In genomic region chr11:11787305-11788066, GRCh38 we compare ENCODE assay signal across 8 cellular contexts. TPM values are rescaled to one million over a fixed set of nuclear protein-coding genes. Genes with fewer than 3 reads are reported as not detected.
DNase-seq lines count a peak whose midpoint lies in the region; ATAC-seq and TF ChIP-seq lines count a peak whose summit lies in the region.

No MANE protein-coding gene starts in this region.

- H3K4me1 ChIP-seq in colonic mucosa (no peaks in the 10 kb centered on the region), right lobe of liver (no peaks in the 10 kb centered on the region)

- peak; percentile 76 for DNase-seq in GM03348 (ENCODE audit: low spot score)
- DNase-seq in NCI-H446 (lab: John Stamatoyannopoulos, UW): peak; percentile 75 to 77
- peak; percentile 68 to 77 for DNase-seq in activated CD4-positive, alpha-beta T cell treated with anti-CD3 and anti-CD28 coated beads for 4 hours
- DNase-seq in colonic mucosa: peak; percentile 81
- peak; percentile 65 to 73 (median 68) for DNase-seq in right lobe of liver
- peak; percentile 25 to 68 (median 53) for DNase-seq in stimulated activated CD4-positive, alpha-beta T cell treated with anti-CD3 and anti-CD28 coated beads, TNF-alpha, amount 100 ng/mL, for 48 hours (ENCODE audit: low read depth in 3 of 3)

- H3K27ac ChIP-seq in colonic mucosa: no peak overlapping the region
- H3K27ac ChIP-seq in right lobe of liver: no peak overlapping the region

- H3K36me3 ChIP-seq in colonic mucosa (no peaks in the 10 kb centered on the region), right lobe of liver (no peaks in the 10 kb centered on the region)

- H3K4me3 ChIP-seq in colonic mucosa (no peak overlapping the region), right lobe of liver (no peak overlapping the region)

- no peak overlapping the region for H3K9ac ChIP-seq in colonic mucosa (ENCODE audit: low read depth in 2 of 2, low read length in 2 of 2)

- peak; percentile 89 for TF ChIP-seq CTCF in colonic mucosa (IDR thresholded peaks at IDR 0.05)
- peak; percentile 88 to 91 (median 89) for TF ChIP-seq CTCF in right lobe of liver (IDR thresholded peaks at IDR 0.05)

- intact Hi-C loops in colonic mucosa (cut with DNase I): loop anchor here (2.0 to 10.0 kb wide), 3 partner anchors 383 to 993 kb away; no protein-coding TSS in a partner anchor
- intact Hi-C loops in right lobe of liver (cut with DNase I): loop anchor here (5.0 to 10.0 kb wide), 2 partner anchors 750 to 753 kb away; no protein-coding TSS in a partner anchor

- H3K27me3 ChIP-seq in colonic mucosa: no peaks in the 10 kb centered on the region
- no peaks in the 10 kb centered on the region for H3K27me3 ChIP-seq in right lobe of liver

- H3K9me3 ChIP-seq in colonic mucosa (no peaks in the 10 kb centered on the region), right lobe of liver (no peaks in the 10 kb centered on the region)

- ATAC-seq in HG02852 (IDR thresholded peaks at IDR 0.05; ENCODE audit: unreplicated experiment): peak; percentile 75
- ATAC-seq in right lobe of liver: peak; percentile 92 to 96 (median 94)
- ATAC-seq in HG03039 (IDR thresholded peaks at IDR 0.05; ENCODE audit: unreplicated experiment): no peak

- no peak for TF ChIP-seq POLR2A in right lobe of liver (IDR thresholded peaks at IDR 0.05)

- WGBS in right lobe of liver (ENCODE audit: insufficient coverage, low coverage, low lambda C conversion rate, missing lambda C conversion rate): 62% methylated on average over 5 of the region's 7 CpGs

RNA-seq across cellular contexts. Expression of gene USP47, which starts 54.3 kb away (rescaled TPM):
- 10 to 100 TPM; 31.3 to 40.3 TPM for total RNA-seq in colonic mucosa
- total RNA-seq in right lobe of liver: 10 to 100 TPM; 25.2 to 38.1 (median 29.6) TPM
